ENCODE assay signal across 23 cellular contexts in the genomic region with DNA sequence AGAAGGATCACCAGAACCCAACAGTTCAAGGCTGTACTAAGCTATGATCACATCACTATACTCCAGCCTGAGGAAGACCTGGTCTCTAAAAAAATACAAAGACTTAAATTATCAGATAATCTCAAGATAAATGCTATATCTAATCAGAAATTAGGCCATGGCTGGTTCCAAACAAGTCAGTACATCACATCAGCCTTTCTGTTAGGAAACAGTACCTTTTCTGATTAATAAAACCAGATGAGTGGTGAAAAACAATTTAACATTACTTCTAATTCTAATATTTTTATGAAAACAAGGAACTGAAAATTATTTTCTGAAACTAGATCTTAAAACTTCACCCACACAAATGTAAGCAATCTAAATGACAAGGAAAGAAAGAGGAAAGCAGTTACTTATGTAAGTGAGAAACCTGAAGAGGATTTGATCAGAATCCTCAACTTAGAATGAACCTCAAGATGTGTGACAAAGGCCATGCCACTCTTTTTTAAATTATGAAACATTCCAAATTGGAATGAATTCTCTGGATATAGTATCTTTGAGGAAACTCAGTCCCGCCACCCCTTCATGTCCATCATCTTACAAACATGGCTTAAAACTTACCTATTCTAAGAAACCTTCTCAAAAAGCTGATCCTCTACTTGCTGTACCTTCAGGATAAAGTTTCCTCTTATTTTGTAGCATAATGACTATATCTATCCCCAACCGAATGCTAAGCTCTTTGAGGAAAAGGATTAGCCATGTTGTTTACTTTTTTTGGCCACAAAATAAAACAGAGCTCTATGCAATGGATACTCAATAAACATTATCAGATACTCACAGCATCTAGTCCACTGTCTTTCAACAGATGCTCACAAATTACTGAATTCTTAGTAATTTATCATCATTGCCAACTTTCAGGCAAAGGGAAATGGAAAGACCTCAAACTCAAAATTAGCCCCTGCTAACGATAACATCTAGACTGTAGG.
DNase-seq lines count a peak whose midpoint lies in the region; ATAC-seq and TF ChIP-seq lines count a peak whose summit lies in the region.
"Had no signal": no experiment of that assay in that cellular context is flagged by ENCODE, and none has a peak within 500 bp of the region (broad histone marks: within the 10 kb centered on the region; RNA-seq: fewer than 3 reads in every experiment).

No MANE protein-coding gene starts in this region.

- no peak overlapping the region for H3K27ac ChIP-seq in CD4-positive, alpha-beta memory T cell (ENCODE audit: low read depth, low read length)
- H3K27ac ChIP-seq in GM23338 (ENCODE audit: low read depth) (0 out of 2 replicates have a peak overlapping the region, but pooled peaks have one; percentile 5), osteoblast (ENCODE audit: low read depth, low read length) (no peak overlapping the region)
- H3K27ac ChIP-seq: pancreas, right lobe of liver, testis had no signal

- no peaks in the 10 kb centered on the region; the same call in 1 of the 2 replicates for H4K20me1 ChIP-seq in GM23338 (replicated peaks; ENCODE audit: insufficient read depth)
- H4K20me1 ChIP-seq in osteoblast (ENCODE audit: insufficient read depth, low read length): peaks cover 4% of the 10 kb centered on the region

- H3K27me3 ChIP-seq in CD4-positive, alpha-beta memory T cell (ENCODE audit: insufficient read depth, low read length): no peaks in the 10 kb centered on the region
- no peaks in the 10 kb centered on the region for H3K27me3 ChIP-seq in GM23338 (ENCODE audit: insufficient read depth)
- no peaks in the 10 kb centered on the region for H3K27me3 ChIP-seq in osteoblast (ENCODE audit: insufficient read depth, low read length)
- H3K27me3 ChIP-seq: pancreas, right lobe of liver, testis had no signal

- H3F3A ChIP-seq in GM23338 (replicated peaks; ENCODE audit: low read depth): no peaks in the 10 kb centered on the region

- no peaks in the 10 kb centered on the region for H3K9me3 ChIP-seq in CD4-positive, alpha-beta memory T cell (ENCODE audit: control insufficient read depth in 1 of 2, low read length in 2 of 2)
- H3K9me3 ChIP-seq in osteoblast (ENCODE audit: low read depth, low read length): no peaks in the 10 kb centered on the region
- H3K9me3 ChIP-seq: pancreas, right lobe of liver, testis had no signal

- no peaks in the 10 kb centered on the region for H3K9me2 ChIP-seq in GM23338 (ENCODE audit: insufficient read depth)

- TF ChIP-seq CTCF in GM23338 (conservative IDR thresholded peaks at IDR 0.05; ENCODE audit: low read depth in 2 of 2): no peak
- TF ChIP-seq CTCF in osteoblast (IDR thresholded peaks at IDR 0.05; ENCODE audit: extremely low read depth, low read depth, low read length): no peak

- no peak overlapping the region for H3K4me2 ChIP-seq in GM23338
- no peak overlapping the region for H3K4me2 ChIP-seq in osteoblast (ENCODE audit: insufficient read depth, low read length)

- peaks cover 2% of the 10 kb centered on the region for H3K4me1 ChIP-seq in CD4-positive, alpha-beta memory T cell (ENCODE audit: insufficient read depth, low read length)
- H3K4me1 ChIP-seq in GM23338 (ENCODE audit: insufficient read depth) (0 out of 2 replicates have a peak, but pooled peaks cover 2% of the 10 kb centered on the region), osteoblast (ENCODE audit: insufficient read depth, low read length) (peaks cover 21% of the 10 kb centered on the region)

- H2AFZ ChIP-seq in GM23338: no peak overlapping the region
- H2AFZ ChIP-seq in osteoblast (ENCODE audit: low read length): no peak overlapping the region

- H3K9me3 Mint-ChIP-seq in CD4-positive, alpha-beta memory T cell: no peaks in the 10 kb centered on the region
- peaks cover 21% of the 10 kb centered on the region for H3K9me3 Mint-ChIP-seq in GM23338
- H3K9me3 Mint-ChIP-seq in activated T-helper 17 cell treated with anti-CD3 and anti-CD28 coated beads, Interleukin-2, amount 50 U/mL, for 72 hours: no peaks in the 10 kb centered on the region

- no peak for ATAC-seq in GM23338
- no peak for ATAC-seq in activated T-helper 17 cell treated with anti-CD3 and anti-CD28 coated beads, Interleukin-2, amount 50 U/mL, for 72 hours (replicated peaks)
- ATAC-seq in HG03378 (IDR thresholded peaks at IDR 0.05; ENCODE audit: unreplicated experiment): no peak
- no peak for ATAC-seq in HG03457 (IDR thresholded peaks at IDR 0.05; ENCODE audit: unreplicated experiment)
- ATAC-seq: esophagus mucosa, pancreas, PC-3, right lobe of liver, T-helper 17 cell, WTC11 had no signal

- POLR2A ChIA-PET in CD4-positive, alpha-beta memory T cell (lab: Charles Lee; ENCODE audit: partially characterized antibody): interaction anchor here (0.6 to 0.9 kb wide), 3 partner anchors 14 to 687 kb away, joined by 3 to 5 read pairs (median 4); no protein-coding TSS in a partner anchor

- DNase-seq in CD4-positive, alpha-beta memory T cell: no peak
- DNase-seq in GM23338 (ENCODE audit: low spot score): no peak
- peak; percentile 58 for DNase-seq in osteoblast (ENCODE audit: insufficient read length, low spot score, missing footprints)
- DNase-seq in GM19240 (ENCODE audit: insufficient read length, low spot score): no peak
- no peak for DNase-seq in NOMO-1 (lab: John Stamatoyannopoulos, UW; ENCODE audit: unreplicated experiment in 2 of 2)
- DNase-seq: activated CD4-positive, alpha-beta T cell treated with anti-CD3 and anti-CD28 coated beads, Interleukin-2, amount 50 U/mL, for 48 hours; activated naive CD4-positive, alpha-beta T cell treated with Interleukin-2 at 50 U/mL for 16 hours; anterior cingulate cortex; caudate nucleus; kidney; NCI-H1417; NCI-H69; pancreas; PC-3; right lobe of liver; stimulated activated CD4-positive, alpha-beta T cell treated with anti-CD3 and anti-CD28 coated beads, Interleukin-15, amount 100 ng/mL, for 24 hours; T-helper 17 cell; testis had no signal

- CTCF ChIA-PET in CD4-positive, alpha-beta memory T cell (lab: Charles Lee; ENCODE audit: partially characterized antibody): interaction anchor here (0.6 to 3.4 kb wide), 4 partner anchors 16 to 274 kb away, joined by 3 to 12 read pairs (median 4); no protein-coding TSS in a partner anchor

- H3K4me1 Mint-ChIP-seq in CD4-positive, alpha-beta memory T cell: peaks cover 8 to 15% (median 10%) of the 10 kb centered on the region in 4 donors
- H3K4me1 Mint-ChIP-seq in GM23338: peaks cover 2% of the 10 kb centered on the region; the same call in 2 of the 3 replicates
- H3K4me1 Mint-ChIP-seq in activated T-helper 17 cell treated with anti-CD3 and anti-CD28 coated beads, Interleukin-2, amount 50 U/mL, for 72 hours: peaks cover 12% of the 10 kb centered on the region

- H3K79me2 ChIP-seq in GM23338 (replicated peaks; ENCODE audit: insufficient read depth) (no peaks in the 10 kb centered on the region; the same call in 1 of the 2 replicates), osteoblast (ENCODE audit: insufficient read depth, low read length) (peaks cover 37% of the 10 kb centered on the region)

- peaks cover 3% of the 10 kb centered on the region for H3K36me3 ChIP-seq in CD4-positive, alpha-beta memory T cell (ENCODE audit: insufficient read depth, low read length)
- H3K36me3 ChIP-seq in GM23338 (ENCODE audit: insufficient read depth) (no peaks in the 10 kb centered on the region), osteoblast (ENCODE audit: insufficient read depth, low read length) (no peaks in the 10 kb centered on the region)
- H3K36me3 ChIP-seq: pancreas, right lobe of liver had no signal

- H3K27me3 Mint-ChIP-seq in CD4-positive, alpha-beta memory T cell: no peaks in the 10 kb centered on the region
- peaks cover 7% of the 10 kb centered on the region for H3K27me3 Mint-ChIP-seq in GM23338 (ENCODE audit: insufficient read depth, low read depth, poor library complexity)
- H3K27me3 Mint-ChIP-seq in activated T-helper 17 cell treated with anti-CD3 and anti-CD28 coated beads, Interleukin-2, amount 50 U/mL, for 72 hours: no peaks in the 10 kb centered on the region
- H3K27me3 Mint-ChIP-seq: T-helper 17 cell had no signal

- H3K4me3 ChIP-seq in CD4-positive, alpha-beta memory T cell (ENCODE audit: low read length in 2 of 2): no peak overlapping the region
- H3K4me3 ChIP-seq in GM23338 (no peak overlapping the region), osteoblast (ENCODE audit: insufficient read depth, low read length) (no peak overlapping the region)
- H3K4me3 ChIP-seq: pancreas, right lobe of liver, testis had no signal

- peak overlapping the region in 4 of 7 donors; percentile 15 to 66 (median 41) for H3K27ac Mint-ChIP-seq in CD4-positive, alpha-beta memory T cell
- no peak overlapping the region for H3K27ac Mint-ChIP-seq in GM23338
- H3K27ac Mint-ChIP-seq in activated T-helper 17 cell treated with anti-CD3 and anti-CD28 coated beads, Interleukin-2, amount 50 U/mL, for 72 hours: peak overlapping the region; percentile 7
- H3K27ac Mint-ChIP-seq: T-helper 17 cell, WTC11 had no signal

- H3K4me3 Mint-ChIP-seq in CD4-positive, alpha-beta memory T cell: no peak overlapping the region
- no peak overlapping the region; the same call in 2 of the 3 replicates for H3K4me3 Mint-ChIP-seq in GM23338
- H3K4me3 Mint-ChIP-seq in activated T-helper 17 cell treated with anti-CD3 and anti-CD28 coated beads, Interleukin-2, amount 50 U/mL, for 72 hours: no peak overlapping the region
- H3K4me3 Mint-ChIP-seq: T-helper 17 cell, WTC11 had no signal

- H3K36me3 Mint-ChIP-seq in CD4-positive, alpha-beta memory T cell: peaks cover 4 to 6% of the 10 kb centered on the region in 2 donors
- H3K36me3 Mint-ChIP-seq in GM23338 (ENCODE audit: low read depth): peaks cover 21% of the 10 kb centered on the region
- peaks cover 5% of the 10 kb centered on the region for H3K36me3 Mint-ChIP-seq in activated T-helper 17 cell treated with anti-CD3 and anti-CD28 coated beads, Interleukin-2, amount 50 U/mL, for 72 hours (ENCODE audit: low read depth)

- intact Hi-C loops in CD4-positive, alpha-beta memory T cell (cut with micrococcal nuclease): no loop called here

TF ChIP-seq in GM23338, 12 proteins besides CTCF, POLR2A, EP300 and RAD21 (continues in another document):
- TF ChIP-seq CREB1 (CRISPR knock-in tag; IDR thresholded peaks at IDR 0.05; ENCODE audit: low read depth): no peak
- TF ChIP-seq EZH2phosphoT487 (IDR thresholded peaks at IDR 0.05; ENCODE audit: unreplicated experiment): no peak
